ENCODE assay signal across 27 cellular contexts in genomic region chr10:9024210-9024609, GRCh38.
A peak's percentile ranks its signal among the peaks of the same experiment; 100 is the strongest.
DNase-seq lines count a peak whose midpoint lies in the region; ATAC-seq, FAIRE-seq and TF ChIP-seq lines count a peak whose summit lies in the region.
"Had no signal": no experiment of that assay in that cellular context is flagged by ENCODE, and none has a peak within 500 bp of the region (broad histone marks: within the 10 kb centered on the region; RNA-seq: fewer than 3 reads in every experiment).

No MANE protein-coding gene starts in this region.

- dilution Hi-C loops in keratinocyte (cut with MboI; ENCODE audit: extremely low pct_ligation_motif_present, low sequenced_read_pairs): no loop called here

- peaks cover 9% of the 10 kb centered on the region for H3K27me3 Mint-ChIP-seq in activated CD4-positive, alpha-beta T cell treated with anti-CD3 and anti-CD28 coated beads, Interleukin-2, amount 10 ng/mL, durations not matched to agents 24 days and 14 days
- H3K27me3 Mint-ChIP-seq in activated T-helper 2 cell treated with anti-CD3 and anti-CD28 coated beads, Interferon-gamma antibody, Interleukin-2, Interleukin-4, amounts not matched to agents 10 μg/mL and 5 μg/mL and 100 μg/mL, durations not matched to agents 14 hours and 24 hours and 36 hours (ENCODE audit: low read depth): no peaks in the 10 kb centered on the region
- H3K27me3 Mint-ChIP-seq: activated B cell treated with CpG ODN at 0.5 μM for 24 hours; activated naive CD8-positive, alpha-beta T cell treated with anti-CD3 and anti-CD28 coated beads, Interleukin-2, amount 10 ng/mL, durations not matched to agents 7 days and 5 days; IgD-negative memory B cell had no signal

- no peaks in the 10 kb centered on the region for H3K9me3 ChIP-seq in keratinocyte (ENCODE audit: control insufficient read depth, low read depth, low read length)
- H3K9me3 ChIP-seq: SJCRH30, stomach, thyroid gland had no signal

- no peak overlapping the region for H2AFZ ChIP-seq in keratinocyte (ENCODE audit: control insufficient read depth, low read length)

- in situ Hi-C loops in ACHN (cut with HindIII; ENCODE audit: low pct_ligation_motif_present, low pct_unique_long_range_greater_than_20kb, low sequenced_read_pairs): no loop called here

- FAIRE-seq in keratinocyte (lab: Jason Lieb, UNC): peak; percentile 59
- FAIRE-seq: astrocyte, endometrium had no signal

- H3K4me3 Mint-ChIP-seq in activated CD4-positive, alpha-beta T cell treated with anti-CD3 and anti-CD28 coated beads, Interleukin-2, amount 10 ng/mL, durations not matched to agents 24 days and 14 days: no peak overlapping the region
- no peak overlapping the region for H3K4me3 Mint-ChIP-seq in activated T-helper 2 cell treated with anti-CD3 and anti-CD28 coated beads, Interferon-gamma antibody, Interleukin-2, Interleukin-4, amounts not matched to agents 10 μg/mL and 5 μg/mL and 100 μg/mL, durations not matched to agents 14 hours and 24 hours and 36 hours (ENCODE audit: low read depth)
- H3K4me3 Mint-ChIP-seq: activated B cell treated with CpG ODN at 0.5 μM for 24 hours; activated naive CD8-positive, alpha-beta T cell treated with anti-CD3 and anti-CD28 coated beads, Interleukin-2, amount 10 ng/mL, durations not matched to agents 7 days and 5 days; central memory CD8-positive, alpha-beta T cell; IgD-negative memory B cell; mesothelial cell of epicardium; naive B cell had no signal

- no peaks in the 10 kb centered on the region for H3K27me3 ChIP-seq in keratinocyte (ENCODE audit: control insufficient read depth, extremely low read depth, insufficient read depth, low read length)
- H3K27me3 ChIP-seq: SJCRH30, stomach, thyroid gland had no signal

- no peak overlapping the region for H3K9ac ChIP-seq in keratinocyte (ENCODE audit: control insufficient read depth, extremely low read depth, insufficient read depth, low read length)

- no peaks in the 10 kb centered on the region for H3K36me3 Mint-ChIP-seq in activated CD4-positive, alpha-beta T cell treated with anti-CD3 and anti-CD28 coated beads, Interleukin-2, amount 10 ng/mL, durations not matched to agents 24 days and 14 days (ENCODE audit: low read depth)
- H3K36me3 Mint-ChIP-seq in activated T-helper 2 cell treated with anti-CD3 and anti-CD28 coated beads, Interferon-gamma antibody, Interleukin-2, Interleukin-4, amounts not matched to agents 10 μg/mL and 5 μg/mL and 100 μg/mL, durations not matched to agents 14 hours and 24 hours and 36 hours (ENCODE audit: low read depth): peaks cover 10% of the 10 kb centered on the region
- H3K36me3 Mint-ChIP-seq: activated naive CD8-positive, alpha-beta T cell treated with anti-CD3 and anti-CD28 coated beads, Interleukin-2, amount 10 ng/mL, durations not matched to agents 7 days and 5 days; IgD-negative memory B cell; mesothelial cell of epicardium; naive B cell had no signal

- no peak overlapping the region for H3K4me3 ChIP-seq in keratinocyte (ENCODE audit: control insufficient read depth in 2 of 3, extremely low read depth in 1 of 3, insufficient read depth in 2 of 3, low read depth in 1 of 3, low read length in 3 of 3)
- H3K4me3 ChIP-seq: SJCRH30, stomach, thyroid gland had no signal

- H3K9me3 Mint-ChIP-seq in activated CD4-positive, alpha-beta T cell treated with anti-CD3 and anti-CD28 coated beads, Interleukin-2, amount 10 ng/mL, durations not matched to agents 24 days and 14 days: no peaks in the 10 kb centered on the region
- H3K9me3 Mint-ChIP-seq in activated T-helper 2 cell treated with anti-CD3 and anti-CD28 coated beads, Interferon-gamma antibody, Interleukin-2, Interleukin-4, amounts not matched to agents 10 μg/mL and 5 μg/mL and 100 μg/mL, durations not matched to agents 14 hours and 24 hours and 36 hours: peaks cover 10% of the 10 kb centered on the region
- H3K9me3 Mint-ChIP-seq: activated B cell treated with CpG ODN at 0.5 μM for 24 hours; central memory CD8-positive, alpha-beta T cell; mesothelial cell of epicardium; naive B cell had no signal

- peak overlapping the region; percentile 65 for H3K27ac ChIP-seq in keratinocyte (ENCODE audit: control insufficient read depth, insufficient read depth, low read length)
- H3K27ac ChIP-seq: SJCRH30, stomach, thyroid gland had no signal

- H3K36me3 ChIP-seq in keratinocyte (ENCODE audit: control insufficient read depth in 2 of 2, extremely low read depth in 1 of 2, insufficient read depth in 2 of 2, low read length in 2 of 2): no peaks in the 10 kb centered on the region
- H3K36me3 ChIP-seq: SJCRH30, stomach, thyroid gland had no signal

- TF ChIP-seq CTCF in keratinocyte (optimal IDR thresholded peaks at IDR 0.05 in 1 of 3, IDR thresholded peaks at IDR 0.05 in 1 of 3, conservative IDR thresholded peaks at IDR 0.05 in 1 of 3; ENCODE audit: extremely low read depth in 1 of 3, insufficient read depth in 2 of 3, low read length in 3 of 3): no peak

- H3K4me1 ChIP-seq in keratinocyte (ENCODE audit: control insufficient read depth, extremely low read depth, insufficient read depth, low read length): peaks cover 4% of the 10 kb centered on the region
- H3K4me1 ChIP-seq: SJCRH30, stomach, thyroid gland had no signal

- peaks cover 11% of the 10 kb centered on the region for H3K4me1 Mint-ChIP-seq in activated CD4-positive, alpha-beta T cell treated with anti-CD3 and anti-CD28 coated beads, Interleukin-2, amount 10 ng/mL, durations not matched to agents 24 days and 14 days
- H3K4me1 Mint-ChIP-seq in activated T-helper 2 cell treated with anti-CD3 and anti-CD28 coated beads, Interferon-gamma antibody, Interleukin-2, Interleukin-4, amounts not matched to agents 10 μg/mL and 5 μg/mL and 100 μg/mL, durations not matched to agents 14 hours and 24 hours and 36 hours (ENCODE audit: low read depth): peaks cover 74% of the 10 kb centered on the region
- H3K4me1 Mint-ChIP-seq: activated B cell treated with CpG ODN at 0.5 μM for 24 hours; activated naive CD8-positive, alpha-beta T cell treated with anti-CD3 and anti-CD28 coated beads, Interleukin-2, amount 10 ng/mL, durations not matched to agents 7 days and 5 days; central memory CD8-positive, alpha-beta T cell; IgD-negative memory B cell; naive B cell had no signal

- no peaks in the 10 kb centered on the region for H3K79me2 ChIP-seq in keratinocyte (ENCODE audit: control insufficient read depth, insufficient read depth, low read length)

- peak overlapping the region; percentile 25 for H3K4me2 ChIP-seq in keratinocyte (ENCODE audit: control insufficient read depth, extremely low read depth, insufficient read depth, low read depth, low read length)

- no peaks in the 10 kb centered on the region for H4K20me1 ChIP-seq in keratinocyte (ENCODE audit: control insufficient read depth, extremely low read depth, insufficient read depth, low read length)

- H3K9me1 ChIP-seq in keratinocyte (ENCODE audit: control insufficient read depth, extremely low read depth, insufficient read depth, low read length): no peaks in the 10 kb centered on the region

- no peak for DNase-seq in activated CD4-positive, alpha-beta T cell treated with anti-CD3 and anti-CD28 coated beads, Interleukin-2, amount 10 ng/mL, durations not matched to agents 24 days and 14 days
- no peak for DNase-seq in activated CD4-positive, alpha-beta T cell treated with anti-CD3 and anti-CD28 coated beads for 1 hour
- DNase-seq in LHCN-M2 (ENCODE audit: low read depth) (peak; percentile 14), keratinocyte (ENCODE audit: low read depth, low spot score) (no peak), NCI-H524 treated with DMSO at 0.1 percent for 48 hours (lab: John Stamatoyannopoulos, UW) (no peak), ACHN (no peak)
- DNase-seq in activated T-helper 2 cell treated with anti-CD3 and anti-CD28 coated beads, Interferon-gamma antibody, Interleukin-2, Interleukin-4, amounts not matched to agents 10 μg/mL and 5 μg/mL and 100 μg/mL, durations not matched to agents 14 hours and 24 hours and 36 hours (ENCODE audit: low spot score): no peak
- DNase-seq: activated B cell treated with CpG ODN at 0.5 μM for 24 hours; activated naive CD8-positive, alpha-beta T cell treated with anti-CD3 and anti-CD28 coated beads, Interleukin-2, amount 10 ng/mL, durations not matched to agents 7 days and 5 days; dermis blood vessel endothelial cell; GOT3; islet precursor cell; naive B cell; NCI-H1092 treated with DMSO at 0.1 percent for 48 hours; NCI-H187; NCI-H524; NK-92 treated with Interleukin-12 subunit alpha and Interleukin-12 subunit beta, amount 100 ng/mL, for 24 hours; nucleus accumbens; SJCRH30; stomach; thyroid gland had no signal

- intact Hi-C loops in activated CD4-positive, alpha-beta T cell treated with anti-CD3 and anti-CD28 coated beads, Interleukin-2, amount 10 ng/mL, durations not matched to agents 24 days and 14 days (cut with micrococcal nuclease): loop anchor here (2.0 to 10.0 kb wide), 4 partner anchors 13 to 969 kb away; partner anchors contain the start of gene GATA3
- intact Hi-C loops in activated T-helper 2 cell treated with anti-CD3 and anti-CD28 coated beads, Interferon-gamma antibody, Interleukin-2, Interleukin-4, amounts not matched to agents 10 μg/mL and 5 μg/mL and 100 μg/mL, durations not matched to agents 14 hours and 24 hours and 36 hours (cut with micrococcal nuclease): loop anchor here (1.0 to 10.0 kb wide), 8 partner anchors 14 to 977 kb away; no protein-coding TSS in a partner anchor

- no peak for ATAC-seq in GM18909 (IDR thresholded peaks at IDR 0.05; ENCODE audit: poor library complexity, unreplicated experiment)

- peak overlapping the region; percentile 85 for H3K27ac Mint-ChIP-seq in activated CD4-positive, alpha-beta T cell treated with anti-CD3 and anti-CD28 coated beads, Interleukin-2, amount 10 ng/mL, durations not matched to agents 24 days and 14 days
- peak overlapping the region; percentile 88 for H3K27ac Mint-ChIP-seq in activated T-helper 2 cell treated with anti-CD3 and anti-CD28 coated beads, Interferon-gamma antibody, Interleukin-2, Interleukin-4, amounts not matched to agents 10 μg/mL and 5 μg/mL and 100 μg/mL, durations not matched to agents 14 hours and 24 hours and 36 hours
- H3K27ac Mint-ChIP-seq: activated B cell treated with CpG ODN at 0.5 μM for 24 hours; activated naive CD8-positive, alpha-beta T cell treated with anti-CD3 and anti-CD28 coated beads, Interleukin-2, amount 10 ng/mL, durations not matched to agents 7 days and 5 days; IgD-negative memory B cell; mesothelial cell of epicardium; naive B cell had no signal
